21 cellular contexts compared by ENCODE assay signal in the genomic region with DNA sequence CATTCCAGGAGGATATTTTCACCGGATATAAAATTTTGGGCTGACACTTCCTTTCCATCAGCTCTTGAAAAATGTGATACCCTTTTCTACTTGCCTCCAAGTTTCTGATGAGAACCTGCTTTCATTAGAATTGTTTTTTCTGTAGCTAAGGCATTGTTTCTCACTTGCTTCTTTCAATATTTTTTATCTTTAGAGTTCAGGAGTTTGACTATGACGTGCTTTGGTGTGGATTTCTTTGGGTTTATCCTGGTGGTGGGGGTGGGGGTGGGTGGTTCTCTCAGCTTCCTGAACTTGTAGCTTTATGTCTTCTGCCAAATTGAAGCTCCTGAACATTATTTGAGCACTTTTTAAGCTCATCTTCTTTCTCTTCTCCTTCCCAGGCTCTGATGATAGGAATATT. TPM values are rescaled to one million over a fixed set of nuclear protein-coding genes. Genes with fewer than 3 reads are reported as not detected.
A peak's percentile ranks its signal among the peaks of the same experiment; 100 is the strongest.
DNase-seq lines count a peak whose midpoint lies in the region; ATAC-seq and TF ChIP-seq lines count a peak whose summit lies in the region.
"Had no signal": no experiment of that assay in that cellular context is flagged by ENCODE, and none has a peak within 500 bp of the region (broad histone marks: within the 10 kb centered on the region; RNA-seq: fewer than 3 reads in every experiment).

No MANE protein-coding gene starts in this region.

- peaks cover 92% of the 10 kb centered on the region for H3K4me1 Mint-ChIP-seq in activated T-cell treated with anti-CD3 and anti-CD28 coated beads, Interleukin-2, amount 50 U/mL, for 24 hours (ENCODE audit: low read depth)
- H3K4me1 Mint-ChIP-seq in activated T-cell treated with anti-CD3 and anti-CD28 coated beads, Interleukin-2, amount 50 U/mL, for 4 hours (ENCODE audit: low read depth): peaks cover 94% of the 10 kb centered on the region
- H3K4me1 Mint-ChIP-seq in CD4-positive, alpha-beta memory T cell: peaks cover 76 to 100% (median 89%) of the 10 kb centered on the region in 4 donors
- peaks cover 86% of the 10 kb centered on the region for H3K4me1 Mint-ChIP-seq in activated naive CD8-positive, alpha-beta T cell (ENCODE audit: low read depth)
- peaks cover 62 to 100% (median 95%) of the 10 kb centered on the region in 7 donors for H3K4me1 Mint-ChIP-seq in naive thymus-derived CD4-positive, alpha-beta T cell

- H3K4me3 Mint-ChIP-seq in activated T-cell treated with anti-CD3 and anti-CD28 coated beads, Interleukin-2, amount 50 U/mL, for 24 hours: no peak overlapping the region
- H3K4me3 Mint-ChIP-seq in activated T-cell treated with anti-CD3 and anti-CD28 coated beads, Interleukin-2, amount 50 U/mL, for 4 hours: no peak overlapping the region
- peak overlapping the region in 6 of 8 donors; percentile 49 to 72 (median 52) for H3K4me3 Mint-ChIP-seq in CD4-positive, alpha-beta memory T cell
- no peak overlapping the region for H3K4me3 Mint-ChIP-seq in activated naive CD8-positive, alpha-beta T cell
- peak overlapping the region in 8 of 10 donors; percentile 4 to 69 (median 57) for H3K4me3 Mint-ChIP-seq in naive thymus-derived CD4-positive, alpha-beta T cell
- H3K4me3 Mint-ChIP-seq: HFFc6 had no signal

- no peaks in the 10 kb centered on the region for H3K9me3 ChIP-seq in CD4-positive, alpha-beta memory T cell (ENCODE audit: control insufficient read depth in 1 of 2, low read length in 2 of 2)
- no peaks in the 10 kb centered on the region for H3K9me3 ChIP-seq in naive thymus-derived CD4-positive, alpha-beta T cell (ENCODE audit: control insufficient read depth in 2 of 3, low read length in 3 of 3)
- H3K9me3 ChIP-seq in SK-N-SH: no peaks in the 10 kb centered on the region

- WGBS in SK-N-SH (ENCODE audit: low lambda C conversion rate): 13% methylated on average over 2 of the region's 2 CpGs

- intact Hi-C loops in CD4-positive, alpha-beta memory T cell (cut with micrococcal nuclease): no loop called here
- intact Hi-C loops in naive thymus-derived CD4-positive, alpha-beta T cell (cut with micrococcal nuclease): loop anchor here in 1 of 2 donors (1.0 kb wide), 1 partner anchor 9 kb away; no protein-coding TSS in a partner anchor

- no peak for TF ChIP-seq EP300 in SK-N-SH (IDR thresholded peaks at IDR 0.05; ENCODE audit: borderline replicate concordance in 1 of 2, low read depth in 1 of 2, low read length in 1 of 2)

- H3K36me3 Mint-ChIP-seq in activated T-cell treated with anti-CD3 and anti-CD28 coated beads, Interleukin-2, amount 50 U/mL, for 24 hours (ENCODE audit: low read depth): peaks cover 44% of the 10 kb centered on the region
- H3K36me3 Mint-ChIP-seq in activated T-cell treated with anti-CD3 and anti-CD28 coated beads, Interleukin-2, amount 50 U/mL, for 4 hours (ENCODE audit: insufficient read depth): peaks cover 38% of the 10 kb centered on the region
- H3K36me3 Mint-ChIP-seq in CD4-positive, alpha-beta memory T cell: peaks cover 70 to 92% of the 10 kb centered on the region in 2 donors
- peaks cover 28% of the 10 kb centered on the region for H3K36me3 Mint-ChIP-seq in activated naive CD8-positive, alpha-beta T cell
- H3K36me3 Mint-ChIP-seq in naive thymus-derived CD4-positive, alpha-beta T cell: peaks cover 12 to 65% (median 48%) of the 10 kb centered on the region in 5 donors

- no peak for DNase-seq in activated T-cell treated with anti-CD3 and anti-CD28 coated beads, Interleukin-2, amount 50 U/mL, for 24 hours
- no peak for DNase-seq in activated T-cell treated with anti-CD3 and anti-CD28 coated beads, Interleukin-2, amount 50 U/mL, for 4 hours
- peak in 1 of 5 donors; percentile 10 for DNase-seq in CD4-positive, alpha-beta memory T cell
- peak in 2 of 9 donors; percentile 18 to 23 for DNase-seq in naive thymus-derived CD4-positive, alpha-beta T cell
- no peak for DNase-seq in SK-N-SH
- DNase-seq: Calu3, DMS53, HFFc6, KBM-7, MV-4-11, NCI-H1436, NCI-H2029, NCI-H2171, NCI-H446, OCI-M1 had no signal

- TF ChIP-seq RAD21 in SK-N-SH (IDR thresholded peaks at IDR 0.05; ENCODE audit: low read length): no peak

- no peaks in the 10 kb centered on the region for H3K79me2 ChIP-seq in SK-N-SH (ENCODE audit: insufficient read depth)

- no peak for TF ChIP-seq CTCF in SK-N-SH (IDR thresholded peaks at IDR 0.05)

- peak overlapping the region; percentile 68 for H3K27ac Mint-ChIP-seq in activated T-cell treated with anti-CD3 and anti-CD28 coated beads, Interleukin-2, amount 50 U/mL, for 24 hours
- H3K27ac Mint-ChIP-seq in CD4-positive, alpha-beta memory T cell: peak overlapping the region; percentile 80 to 95 (median 88)
- H3K27ac Mint-ChIP-seq in activated naive CD8-positive, alpha-beta T cell: peak overlapping the region; percentile 76
- peak overlapping the region; percentile 14 to 99 (median 86) for H3K27ac Mint-ChIP-seq in naive thymus-derived CD4-positive, alpha-beta T cell
- H3K27ac Mint-ChIP-seq: HFFc6 had no signal

- H3K27ac ChIP-seq in CD4-positive, alpha-beta memory T cell (ENCODE audit: low read depth, low read length): peak overlapping the region; percentile 56
- H3K27ac ChIP-seq in naive thymus-derived CD4-positive, alpha-beta T cell (ENCODE audit: low read depth, low read length): peak overlapping the region; percentile 68
- H3K27ac ChIP-seq in SK-N-SH (ENCODE audit: low read depth in 2 of 2, low read length in 1 of 2): no peak overlapping the region
- H3K27ac ChIP-seq: C4-2B had no signal

- no peaks in the 10 kb centered on the region for H3K27me3 ChIP-seq in CD4-positive, alpha-beta memory T cell (ENCODE audit: insufficient read depth, low read length)
- H3K27me3 ChIP-seq in naive thymus-derived CD4-positive, alpha-beta T cell (ENCODE audit: control insufficient read depth in 2 of 2, insufficient read depth in 2 of 2, low read length in 2 of 2): no peaks in the 10 kb centered on the region
- H3K27me3 ChIP-seq in SK-N-SH (ENCODE audit: insufficient read depth): no peaks in the 10 kb centered on the region; the same call in 1 of the 2 replicates

- no peak overlapping the region for H2AFZ ChIP-seq in SK-N-SH (ENCODE audit: low read depth)

- no peaks in the 10 kb centered on the region for H3K9me2 ChIP-seq in SK-N-SH

- no peak overlapping the region for H3K4me3 ChIP-seq in CD4-positive, alpha-beta memory T cell (ENCODE audit: low read length in 2 of 2)
- no peak overlapping the region for H3K4me3 ChIP-seq in naive thymus-derived CD4-positive, alpha-beta T cell (ENCODE audit: low read length)
- H3K4me3 ChIP-seq in SK-N-SH (ENCODE audit: low read depth in 2 of 2, low read length in 1 of 2): no peak overlapping the region

- no peaks in the 10 kb centered on the region for H4K20me1 ChIP-seq in SK-N-SH (ENCODE audit: insufficient read depth)

- H3K9ac ChIP-seq in SK-N-SH: no peak overlapping the region

- no peak for ATAC-seq in activated T-cell treated with anti-CD3 and anti-CD28 coated beads, Interleukin-2, amount 50 U/mL, for 4 hours
- no peak for ATAC-seq in naive thymus-derived CD4-positive, alpha-beta T cell
- ATAC-seq in HG03378 (IDR thresholded peaks at IDR 0.05; ENCODE audit: unreplicated experiment): no peak
- no peak for ATAC-seq in HG03097 (IDR thresholded peaks at IDR 0.05; ENCODE audit: low FRiP score, unreplicated experiment)

- no peak overlapping the region for H3K4me2 ChIP-seq in SK-N-SH

- peaks cover 3% of the 10 kb centered on the region for H3K9me3 Mint-ChIP-seq in activated T-cell treated with anti-CD3 and anti-CD28 coated beads, Interleukin-2, amount 50 U/mL, for 24 hours
- no peaks in the 10 kb centered on the region for H3K9me3 Mint-ChIP-seq in activated T-cell treated with anti-CD3 and anti-CD28 coated beads, Interleukin-2, amount 50 U/mL, for 4 hours
- H3K9me3 Mint-ChIP-seq in CD4-positive, alpha-beta memory T cell: peaks cover 0 to 3% (median 0%) of the 10 kb centered on the region in 8 donors
- H3K9me3 Mint-ChIP-seq in activated naive CD8-positive, alpha-beta T cell (ENCODE audit: low read depth): no peaks in the 10 kb centered on the region
- peaks cover 0 to 5% (median 0%) of the 10 kb centered on the region in 11 donors for H3K9me3 Mint-ChIP-seq in naive thymus-derived CD4-positive, alpha-beta T cell

- H3K36me3 ChIP-seq in CD4-positive, alpha-beta memory T cell (ENCODE audit: insufficient read depth, low read length): peaks cover 21% of the 10 kb centered on the region
- peaks cover 0 to 11% (median 0%) of the 10 kb centered on the region in 3 experiments for H3K36me3 ChIP-seq in naive thymus-derived CD4-positive, alpha-beta T cell (ENCODE audit: control insufficient read depth in 2 of 3, insufficient read depth in 3 of 3, low read length in 3 of 3)
- no peaks in the 10 kb centered on the region for H3K36me3 ChIP-seq in SK-N-SH (replicated peaks in 1 of 2; ENCODE audit: control insufficient read depth in 1 of 2, insufficient read depth in 2 of 2, low read length in 1 of 2)

- CTCF ChIA-PET in CD4-positive, alpha-beta memory T cell (lab: Charles Lee; ENCODE audit: partially characterized antibody): interaction anchor here (1.0 to 6.3 kb wide), 5 partner anchors 15 to 86 kb away, joined by 3 to 40 read pairs (median 5); no protein-coding TSS in a partner anchor
- CTCF ChIA-PET in naive thymus-derived CD4-positive, alpha-beta T cell (lab: Charles Lee): interaction anchor here (0.7 kb wide), 1 partner anchor 1786 kb away, joined by 3 read pairs; no protein-coding TSS in a partner anchor
- CTCF ChIA-PET in SK-N-SH (lab: Yijun Ruan, JAX): interaction anchor here (0.7 to 1.4 kb wide), 3 partner anchors 16 to 119 kb away, joined by 3 to 4 read pairs (median 3); no protein-coding TSS in a partner anchor

- no peaks in the 10 kb centered on the region for H3F3A ChIP-seq in SK-N-SH (replicated peaks; ENCODE audit: insufficient read depth)

- peaks cover 100% of the 10 kb centered on the region for H3K4me1 ChIP-seq in CD4-positive, alpha-beta memory T cell (ENCODE audit: insufficient read depth, low read length)
- H3K4me1 ChIP-seq in naive thymus-derived CD4-positive, alpha-beta T cell (ENCODE audit: control insufficient read depth in 2 of 2, insufficient read depth in 2 of 2, low read length in 2 of 2): peaks cover 71 to 93% of the 10 kb centered on the region in 2 donors
- H3K4me1 ChIP-seq in SK-N-SH (ENCODE audit: control insufficient read depth in 1 of 2, insufficient read depth in 2 of 2, low read depth in 1 of 2, low read length in 1 of 2): no peaks in the 10 kb centered on the region

- no peaks in the 10 kb centered on the region for H3K27me3 Mint-ChIP-seq in activated T-cell treated with anti-CD3 and anti-CD28 coated beads, Interleukin-2, amount 50 U/mL, for 24 hours
- H3K27me3 Mint-ChIP-seq in activated T-cell treated with anti-CD3 and anti-CD28 coated beads, Interleukin-2, amount 50 U/mL, for 4 hours (ENCODE audit: low read depth): no peaks in the 10 kb centered on the region
- no peaks in the 10 kb centered on the region for H3K27me3 Mint-ChIP-seq in CD4-positive, alpha-beta memory T cell
- H3K27me3 Mint-ChIP-seq in activated naive CD8-positive, alpha-beta T cell: no peaks in the 10 kb centered on the region
- H3K27me3 Mint-ChIP-seq in naive thymus-derived CD4-positive, alpha-beta T cell: no peaks in the 10 kb centered on the region

- POLR2A ChIA-PET in CD4-positive, alpha-beta memory T cell (lab: Charles Lee; ENCODE audit: partially characterized antibody): interaction anchor here (0.6 to 13.4 kb wide), 6 partner anchors 9 to 523 kb away, joined by 3 to 352 read pairs (median 8); a partner anchor contains a TSS
- POLR2A ChIA-PET in naive thymus-derived CD4-positive, alpha-beta T cell (lab: Charles Lee): interaction anchor here (0.6 to 3.5 kb wide), 7 partner anchors 9 to 175 kb away, joined by 3 to 18 read pairs (median 4); a partner anchor contains a TSS
- POLR2A ChIA-PET in SK-N-SH (lab: Yijun Ruan, JAX): no interaction called here

RNA-seq across cellular contexts. Expression of a gene that starts 11.4 kb away (rescaled TPM):
- total RNA-seq in activated T-cell treated with anti-CD3 and anti-CD28 coated beads, Interleukin-2, amount 50 U/mL, for 4 hours: 1 to 10 TPM; 1.8 to 2.5 (median 2.2) TPM
- 10 to 100 TPM; 46.8 to 49.0 TPM for total RNA-seq in CD4-positive, alpha-beta memory T cell
- 10 to 100 TPM in 1 of 2 donors, 1 to 10 TPM in 1; 7.8 to 12.1 TPM for polyA plus RNA-seq in CD4-positive, alpha-beta memory T cell
- 10 to 100 TPM in 4 of 5 experiments, 1 to 10 TPM in 1; 8.5 to 37.8 (median 35.5) TPM for total RNA-seq in naive thymus-derived CD4-positive, alpha-beta T cell
- 1 to 10 TPM; 5.6 to 7.8 TPM for polyA plus RNA-seq in naive thymus-derived CD4-positive, alpha-beta T cell
- polyA plus RNA-seq in SK-N-SH (2012; rRNA removed): not detected in 2 replicates
- not detected in 2 replicates for polyA plus RNA-seq in SK-N-SH (2012; cell fraction: cytosol; rRNA removed)
- not detected in 2 replicates for polyA plus RNA-seq in SK-N-SH (2012; cell fraction: nucleus; rRNA removed)
- total RNA-seq: Calu3, H4, HFFc6, RPMI7951 had no signal

Comparison
In these comparisons a context has a peak if more than half of its experiments do, and no peak if none do; other contexts are left out.
1. H3K4me3 Mint-ChIP-seq: peak in CD4-positive, alpha-beta memory T cell (6 of 8) and naive thymus-derived CD4-positive, alpha-beta T cell (8 of 10); none in activated T-cell treated with anti-CD3 and anti-CD28 coated beads, Interleukin-2, amount 50 U/mL, for 24 hours (single experiment), activated T-cell treated with anti-CD3 and anti-CD28 coated beads, Interleukin-2, amount 50 U/mL, for 4 hours (single experiment) and activated naive CD8-positive, alpha-beta T cell (single experiment).
2. H3K27ac ChIP-seq: peak in CD4-positive, alpha-beta memory T cell (single experiment) and naive thymus-derived CD4-positive, alpha-beta T cell (single experiment); none in SK-N-SH (0 of 2).
3. Peak in every context shown above with its lines, with median percentiles within 50 percentile points of each other: H3K27ac Mint-ChIP-seq.